Comparison of ENCODE assay signal across 9 cellular contexts in genomic region chr2:232549655-232550350, GRCh38. TPM values are rescaled to one million over a fixed set of nuclear protein-coding genes. Genes with fewer than 3 reads are reported as not detected.
A peak's percentile ranks its signal among the peaks of the same experiment; 100 is the strongest.
DNase-seq lines count a peak whose midpoint lies in the region; ATAC-seq, FAIRE-seq and TF ChIP-seq lines count a peak whose summit lies in the region.
"Had no signal": no experiment of that assay in that cellular context is flagged by ENCODE, and none has a peak within 500 bp of the region (broad histone marks: within the 10 kb centered on the region; RNA-seq: fewer than 3 reads in every experiment).

No MANE protein-coding gene starts in this region.

- CTCF ChIA-PET in PC-3 (lab: Charles Lee) (interaction anchor here (1.0 kb wide), 1 partner anchor 61 kb away, joined by 3 read pairs; no protein-coding TSS in a partner anchor), endothelial cell of umbilical vein (lab: Charles Lee) (interaction anchor here (1.0 to 1.4 kb wide), 3 partner anchors 18 to 27 kb away, joined by 3 to 7 read pairs (median 6); no protein-coding TSS in a partner anchor)

- H3K27ac ChIP-seq in GM23248, result peak overlapping the region; percentile 100
- peak overlapping the region; percentile 90 for H3K27ac ChIP-seq in PC-3 (ENCODE audit: low read length)
- H3K27ac ChIP-seq in endothelial cell of umbilical vein (ENCODE audit: insufficient read depth, low read depth, low read length), result peak overlapping the region; percentile 87
- peak overlapping the region; percentile 91 for H3K27ac ChIP-seq in parathyroid adenoma

- dilution Hi-C loops in endothelial cell of umbilical vein (cut with MboI; ENCODE audit: extremely low pct_ligation_motif_present, low sequenced_read_pairs), result no loop called here

- ATAC-seq in PC-3, result peak; percentile 9
- no peak for ATAC-seq in GM18502 (IDR thresholded peaks at IDR 0.05; ENCODE audit: poor library complexity, unreplicated experiment)

- H3K36me3 ChIP-seq in GM23248 (ENCODE audit: low read depth) (peaks cover 13% of the 10 kb centered on the region), PC-3 (ENCODE audit: low read depth, low read length) (peaks cover 12% of the 10 kb centered on the region), endothelial cell of umbilical vein (ENCODE audit: control insufficient read depth in 2 of 2, extremely low read depth in 1 of 2, insufficient read depth in 2 of 2, low read length in 2 of 2) (no peaks in the 10 kb centered on the region), parathyroid adenoma (ENCODE audit: control insufficient read depth, insufficient read depth, low read length) (no peaks in the 10 kb centered on the region)

- H3F3A ChIP-seq in GM23248 (ENCODE audit: insufficient read depth) (0 out of 2 replicates have a peak, but pooled peaks cover 9% of the 10 kb centered on the region), PC-3 (ENCODE audit: low read length, unreplicated experiment) (no peaks in the 10 kb centered on the region)

- H4K20me1 ChIP-seq in GM23248 (ENCODE audit: insufficient read depth) (no peaks in the 10 kb centered on the region; the same call in none of the 2 replicates), PC-3 (ENCODE audit: low read length) (peaks cover 10% of the 10 kb centered on the region; the same call in 1 of the 2 replicates), endothelial cell of umbilical vein (replicated peaks; ENCODE audit: control insufficient read depth, extremely low read depth, insufficient read depth, low read length) (no peaks in the 10 kb centered on the region)

- H3K9me2 ChIP-seq in GM23248 (ENCODE audit: insufficient read depth) (no peaks in the 10 kb centered on the region), PC-3 (replicated peaks; ENCODE audit: low read length) (no peaks in the 10 kb centered on the region)

- TF ChIP-seq CTCF in PC-3 (conservative IDR thresholded peaks at IDR 0.05; ENCODE audit: low read depth, low read length) (no peak), endothelial cell of umbilical vein (IDR thresholded peaks at IDR 0.05; ENCODE audit: extremely low read depth in 1 of 2, insufficient read depth in 1 of 2, low read depth in 1 of 2, low read length in 2 of 2) (no peak), parathyroid adenoma (IDR thresholded peaks at IDR 0.05) (no peak)

- TSS peak; percentile 55 for BruUV-seq in PC-3 (replicated peaks; lab: Mats Ljungman, UMichigan)
- TSS peak; percentile 61 for BruUV-seq in endothelial cell of umbilical vein (replicated peaks; lab: Mats Ljungman, UMichigan)

- H3K4me3 ChIP-seq in GM23248 (peak overlapping the region; percentile 89), PC-3 (ENCODE audit: low read length) (peak overlapping the region; percentile 89), endothelial cell of umbilical vein (replicated peaks in 1 of 3; ENCODE audit: insufficient read depth in 1 of 3, low read depth in 1 of 3, low read length in 3 of 3) (peak overlapping the region; percentile 71 to 94 (median 79)), parathyroid adenoma (ENCODE audit: low read depth, low read length) (peak overlapping the region; percentile 92)

- H3K79me2 ChIP-seq in GM23248 (ENCODE audit: insufficient read depth) (peaks cover 82% of the 10 kb centered on the region), PC-3 (ENCODE audit: low read length) (peaks cover 75% of the 10 kb centered on the region), endothelial cell of umbilical vein (ENCODE audit: control insufficient read depth, insufficient read depth, low read length) (peaks cover 45% of the 10 kb centered on the region), parathyroid adenoma (peaks cover 19% of the 10 kb centered on the region)

- H3K9me3 ChIP-seq in GM23248 (ENCODE audit: low read depth) (no peaks in the 10 kb centered on the region), PC-3 (ENCODE audit: low read length) (no peaks in the 10 kb centered on the region), endothelial cell of umbilical vein (replicated peaks; ENCODE audit: control insufficient read depth, insufficient read depth, low read length) (no peaks in the 10 kb centered on the region), parathyroid adenoma (ENCODE audit: control insufficient read depth, low read length) (no peaks in the 10 kb centered on the region)

- no peak for TF ChIP-seq POLR2A in endothelial cell of umbilical vein (IDR thresholded peaks at IDR 0.05; ENCODE audit: low read depth, low read length)

- H3K9ac ChIP-seq in GM23248, result peak overlapping the region; percentile 100
- peak overlapping the region; percentile 97 for H3K9ac ChIP-seq in PC-3 (ENCODE audit: low read length)
- H3K9ac ChIP-seq in endothelial cell of umbilical vein (replicated peaks; ENCODE audit: extremely low read depth, insufficient read depth, low read length), result peak overlapping the region; percentile 91
- peak overlapping the region; percentile 51 for H3K9ac ChIP-seq in parathyroid adenoma

- POLR2A ChIA-PET in PC-3 (lab: Charles Lee; ENCODE audit: unreplicated experiment), result interaction anchor here (1.4 kb wide), 1 partner anchor 18 kb away, joined by 7 read pairs; no protein-coding TSS in a partner anchor
- POLR2A ChIA-PET in endothelial cell of umbilical vein (lab: Charles Lee), result no interaction called here

- in situ Hi-C loops in GM23248 (cut with MboI), result loop anchor here (25.0 kb wide), 1 partner anchor 638 kb away; no protein-coding TSS in a partner anchor

- H2AFZ ChIP-seq in GM23248, result peak overlapping the region; percentile 87
- H2AFZ ChIP-seq in PC-3 (ENCODE audit: low read length), result peak overlapping the region; percentile 84
- H2AFZ ChIP-seq in endothelial cell of umbilical vein (ENCODE audit: low read depth, low read length), result peak overlapping the region; percentile 97
- peak overlapping the region; percentile 95 for H2AFZ ChIP-seq in parathyroid adenoma

- WGBS in GM23248 (ENCODE audit: low coverage in 1 of 2, low lambda C conversion rate in 2 of 2, missing lambda C conversion rate in 2 of 2), 2 experiments, result 33% methylated on average over 20 of the region's 20 CpGs

- intact Hi-C loops in PC-3 (cut with micrococcal nuclease), result loop anchor here (2.0 kb wide), 1 partner anchor 39 kb away; no protein-coding TSS in a partner anchor
- intact Hi-C loops in endothelial cell of umbilical vein (cut with micrococcal nuclease), result loop anchor here (2.0 kb wide), 1 partner anchor 25 kb away; no protein-coding TSS in a partner anchor
- intact Hi-C loops in head of caudate nucleus (cut with DNase I), result no loop called here

- FAIRE-seq in endothelial cell of umbilical vein (lab: Jason Lieb, UNC), result no peak

- DNase-seq in GM23248, result no peak
- no peak for DNase-seq in PC-3
- no peak for DNase-seq in endothelial cell of umbilical vein (ENCODE audit: low read depth, low spot score)
- no peak for DNase-seq in head of caudate nucleus
- no peak for DNase-seq in GM19240 (ENCODE audit: insufficient read length, low spot score)
- no peak for DNase-seq in NCI-H2107 treated with DMSO at 0.1 percent for 48 hours (lab: John Stamatoyannopoulos, UW; ENCODE audit: unreplicated experiment)

- H3K9me1 ChIP-seq in endothelial cell of umbilical vein (replicated peaks; ENCODE audit: control insufficient read depth, extremely low read depth, insufficient read depth, low read length), result no peaks in the 10 kb centered on the region

- no peaks in the 10 kb centered on the region for H3K27me3 ChIP-seq in GM23248 (replicated peaks; ENCODE audit: insufficient read depth)
- H3K27me3 ChIP-seq in PC-3 (ENCODE audit: low read length), result no peaks in the 10 kb centered on the region
- no peaks in the 10 kb centered on the region for H3K27me3 ChIP-seq in endothelial cell of umbilical vein (ENCODE audit: control insufficient read depth in 2 of 2, insufficient read depth in 2 of 2, low read length in 2 of 2)
- no peaks in the 10 kb centered on the region for H3K27me3 ChIP-seq in parathyroid adenoma (ENCODE audit: control insufficient read depth, insufficient read depth, low read length)

- H3K4me1 ChIP-seq in GM23248 (ENCODE audit: insufficient read depth), result peaks cover 7% of the 10 kb centered on the region
- H3K4me1 ChIP-seq in PC-3 (ENCODE audit: insufficient read depth, low read length), result peaks cover 7% of the 10 kb centered on the region
- peaks cover 6% of the 10 kb centered on the region for H3K4me1 ChIP-seq in endothelial cell of umbilical vein (ENCODE audit: control insufficient read depth, extremely low read depth, insufficient read depth, low read length)
- peaks cover 8% of the 10 kb centered on the region for H3K4me1 ChIP-seq in parathyroid adenoma

- H3K4me2 ChIP-seq in GM23248 (ENCODE audit: unreplicated experiment), result peak overlapping the region; percentile 94
- peak overlapping the region; percentile 100 for H3K4me2 ChIP-seq in PC-3 (ENCODE audit: low read length)
- H3K4me2 ChIP-seq in endothelial cell of umbilical vein (ENCODE audit: insufficient read depth, low read length), result peak overlapping the region; percentile 91
- H3K4me2 ChIP-seq in parathyroid adenoma (ENCODE audit: low read length), result peak overlapping the region; percentile 87

RNA-seq across cellular contexts. Expression of gene TIGD1, which starts 0.6 kb away (rescaled TPM):
- 2.0 and 4.3 TPM in 2 replicates for total RNA-seq in GM23248 (2014; rRNA removed; shearing (Covaris generic))
- 3.2 and 3.6 TPM in 2 replicates for polyA plus RNA-seq in GM23248 (2016; fragmentation: Nextera tagmentation; extraction: Ambion mirVana)
- 5.9 and 6.3 TPM in 2 replicates for total RNA-seq in PC-3 (2014; rRNA removed)
- total RNA-seq in endothelial cell of umbilical vein, result 2.9 and 3.3 TPM in 2 replicates
- polyA plus RNA-seq in endothelial cell of umbilical vein, result 1.2 and 1.6 TPM in 2 replicates
- 1.5 TPM in 2 replicates for polyA plus RNA-seq in endothelial cell of umbilical vein (2011; cell fraction: cytosol; rRNA removed)
- 4.8 and 6.3 TPM in 2 replicates for polyA plus RNA-seq in endothelial cell of umbilical vein (2011; cell fraction: nucleus; rRNA removed)
- 1.9 and 2.7 TPM in 2 replicates for polyA plus RNA-seq in endothelial cell of umbilical vein (2012)
- polyA minus RNA-seq in endothelial cell of umbilical vein, result 3.1 and 3.8 TPM in 2 replicates
- polyA minus RNA-seq in endothelial cell of umbilical vein (2011; cell fraction: cytosol; rRNA and poly(A)+ RNA removed), result 1.7 TPM
- 8.4 and 10.9 TPM in 2 replicates for polyA minus RNA-seq in endothelial cell of umbilical vein (2011; cell fraction: nucleus; rRNA and poly(A)+ RNA removed)

RNA-seq across cellular contexts. Expression of gene EIF4E2, which starts 0.7 kb away (rescaled TPM):
- 82.8 and 98.5 TPM in 2 replicates for total RNA-seq in GM23248 (2014; rRNA removed; shearing (Covaris generic))
- 147 and 150 TPM in 2 replicates for polyA plus RNA-seq in GM23248 (2016; fragmentation: Nextera tagmentation; extraction: Ambion mirVana)
- total RNA-seq in PC-3 (2014; rRNA removed), result 53.9 and 55.1 TPM in 2 replicates
- total RNA-seq in endothelial cell of umbilical vein, result 96.5 and 96.9 TPM in 2 replicates
- 31.7 and 50.0 TPM in 2 replicates for polyA plus RNA-seq in endothelial cell of umbilical vein
- polyA plus RNA-seq in endothelial cell of umbilical vein (2011; cell fraction: cytosol; rRNA removed), result 51.9 and 59.4 TPM in 2 replicates
- polyA plus RNA-seq in endothelial cell of umbilical vein (2011; cell fraction: nucleus; rRNA removed), result 73.0 and 98.1 TPM in 2 replicates
- polyA plus RNA-seq in endothelial cell of umbilical vein (2012), result 130 and 144 TPM in 2 replicates
- polyA minus RNA-seq in endothelial cell of umbilical vein, result 38.2 and 44.9 TPM in 2 replicates
- 17.1 TPM for polyA minus RNA-seq in endothelial cell of umbilical vein (2011; cell fraction: cytosol; rRNA and poly(A)+ RNA removed)
- 42.8 and 44.9 TPM in 2 replicates for polyA minus RNA-seq in endothelial cell of umbilical vein (2011; cell fraction: nucleus; rRNA and poly(A)+ RNA removed)

RNA-seq across cellular contexts. Expression of gene CHRNG, which starts 10.3 kb away (rescaled TPM):
- not detected in 2 replicates for total RNA-seq in GM23248 (2014; rRNA removed; shearing (Covaris generic))
- polyA plus RNA-seq in GM23248 (2016; fragmentation: Nextera tagmentation; extraction: Ambion mirVana) (not detected in 2 replicates), endothelial cell of umbilical vein (not detected in 2 replicates)
- total RNA-seq in PC-3 (2014; rRNA removed) (not detected in 2 replicates), endothelial cell of umbilical vein (not detected in 2 replicates)
- polyA plus RNA-seq in endothelial cell of umbilical vein (2011; cell fraction: cytosol; rRNA removed), result not detected in 2 replicates
- not detected in 2 replicates for polyA plus RNA-seq in endothelial cell of umbilical vein (2011; cell fraction: nucleus; rRNA removed)
- not detected in 2 replicates for polyA plus RNA-seq in endothelial cell of umbilical vein (2012)
- not detected in 2 replicates for polyA minus RNA-seq in endothelial cell of umbilical vein
- not detected for polyA minus RNA-seq in endothelial cell of umbilical vein (2011; cell fraction: cytosol; rRNA and poly(A)+ RNA removed)
- polyA minus RNA-seq in endothelial cell of umbilical vein (2011; cell fraction: nucleus; rRNA and poly(A)+ RNA removed), result not detected in 2 replicates
- total RNA-seq: activated CD8-positive, alpha-beta memory T cell treated with anti-CD3 and anti-CD28 coated beads for 36 hours had no signal

RNA-seq across cellular contexts. Expression of gene CHRND, which starts 23.8 kb away (rescaled TPM):
- not detected in 2 replicates for total RNA-seq in GM23248 (2014; rRNA removed; shearing (Covaris generic))
- polyA plus RNA-seq in GM23248 (2016; fragmentation: Nextera tagmentation; extraction: Ambion mirVana), result not detected in 2 replicates
- total RNA-seq in PC-3 (2014; rRNA removed), result not detected in 2 replicates
- not detected in 2 replicates for total RNA-seq in endothelial cell of umbilical vein
- polyA plus RNA-seq in endothelial cell of umbilical vein, result not detected in 2 replicates
- polyA plus RNA-seq in endothelial cell of umbilical vein (2011; cell fraction: cytosol; rRNA removed), result not detected in 2 replicates
- not detected in 2 replicates for polyA plus RNA-seq in endothelial cell of umbilical vein (2011; cell fraction: nucleus; rRNA removed)
- polyA plus RNA-seq in endothelial cell of umbilical vein (2012), result not detected in 2 replicates
- polyA minus RNA-seq in endothelial cell of umbilical vein, result not detected in 2 replicates
- not detected for polyA minus RNA-seq in endothelial cell of umbilical vein (2011; cell fraction: cytosol; rRNA and poly(A)+ RNA removed)
- not detected in 2 replicates for polyA minus RNA-seq in endothelial cell of umbilical vein (2011; cell fraction: nucleus; rRNA and poly(A)+ RNA removed)
- total RNA-seq: activated CD8-positive, alpha-beta memory T cell treated with anti-CD3 and anti-CD28 coated beads for 36 hours had no signal

RNA-seq across cellular contexts. Expression of gene PRSS56, which starts 29.6 kb away (rescaled TPM):
- total RNA-seq in GM23248 (2014; rRNA removed; shearing (Covaris generic)), result not detected in 2 replicates
- polyA plus RNA-seq in GM23248 (2016; fragmentation: Nextera tagmentation; extraction: Ambion mirVana) (not detected in 2 replicates), endothelial cell of umbilical vein (not detected in 2 replicates)
- total RNA-seq in PC-3 (2014; rRNA removed) (not detected in 2 replicates), endothelial cell of umbilical vein (not detected in 2 replicates)
- polyA plus RNA-seq in endothelial cell of umbilical vein (2011; cell fraction: cytosol; rRNA removed), result not detected in 2 replicates
- polyA plus RNA-seq in endothelial cell of umbilical vein (2011; cell fraction: nucleus; rRNA removed), result not detected in 2 replicates
- not detected in 2 replicates for polyA plus RNA-seq in endothelial cell of umbilical vein (2012)
- not detected in 2 replicates for polyA minus RNA-seq in endothelial cell of umbilical vein
- polyA minus RNA-seq in endothelial cell of umbilical vein (2011; cell fraction: cytosol; rRNA and poly(A)+ RNA removed), result not detected
- polyA minus RNA-seq in endothelial cell of umbilical vein (2011; cell fraction: nucleus; rRNA and poly(A)+ RNA removed), result not detected in 2 replicates
- total RNA-seq: activated CD8-positive, alpha-beta memory T cell treated with anti-CD3 and anti-CD28 coated beads for 36 hours had no signal
